Comparison of ENCODE assay signal across 8 cellular contexts in genomic region chr2:239828973-239829275, GRCh38.
DNase-seq lines count a peak whose midpoint lies in the region; ATAC-seq and TF ChIP-seq lines count a peak whose summit lies in the region.
"Not testable (repeated sequence)": the region's sequence is repeated elsewhere in the genome, so short reads cannot be mapped to it uniquely, and the experiment has no call there.

No MANE protein-coding gene starts in this region.

- not testable (repeated sequence) for H2BK15ac ChIP-seq in H9 (ENCODE audit: low read depth, low read length)
- H2BK15ac ChIP-seq in neuronal stem cell (ENCODE audit: low read length) = peak overlapping the region; percentile 49

- not testable (repeated sequence) for H3K4ac ChIP-seq in H9 (ENCODE audit: low read depth, low read length); neuronal stem cell (ENCODE audit: low read length)

- not testable (repeated sequence) for H3K27me3 ChIP-seq in BLaER1 treated with 17β-estradiol and CSF1 and Interleukin-3, amounts not matched to agents 10 nM and 100 nM; H9 (ENCODE audit: insufficient read depth, low read length); neuronal stem cell (ENCODE audit: control insufficient read depth in 3 of 3, insufficient read depth in 3 of 3, low read depth in 1 of 3, low read length in 3 of 3); aorta (ENCODE audit: control insufficient read depth in 1 of 2, insufficient read depth in 2 of 2, low read length in 1 of 2)

- H2BK20ac ChIP-seq in H9 (ENCODE audit: low read depth, low read length, poor library complexity, severe bottlenecking) = not testable (repeated sequence)

- not testable (repeated sequence) for TF ChIP-seq CTCF in H9 (conservative IDR thresholded peaks at IDR 0.05); progenitor cell of endocrine pancreas (IDR thresholded peaks at IDR 0.05; ENCODE audit: unreplicated experiment); type B pancreatic cell (conservative IDR thresholded peaks at IDR 0.05)

- not testable (repeated sequence) for H3T11ph ChIP-seq in H9 (ENCODE audit: low read length)

- H3K9me3 ChIP-seq in BLaER1 treated with 17β-estradiol and CSF1 and Interleukin-3, amounts not matched to agents 10 nM and 100 nM (replicated peaks in 1 of 11) = peaks cover 0 to 24% (median 11%) of the 10 kb centered on the region in 11 experiments; a peak in 8 of 22 replicates
- not testable (repeated sequence) for H3K9me3 ChIP-seq in H9 (ENCODE audit: control insufficient read depth, low read depth, low read length); neuronal stem cell (replicated peaks in 1 of 2; ENCODE audit: control insufficient read depth in 2 of 2, insufficient read depth in 1 of 2, low read depth in 1 of 2, low read length in 2 of 2); aorta (ENCODE audit: control insufficient read depth, low read length)

- H3K4me3 ChIP-seq in BLaER1 treated with 17β-estradiol and CSF1 and Interleukin-3, amounts not matched to agents 10 nM and 100 nM; neuronal stem cell (ENCODE audit: low read length in 2 of 2); aorta (ENCODE audit: low read length in 2 of 2): not testable (repeated sequence)

- intact Hi-C loops in cardiac septum (cut with DNase I); aorta (cut with DNase I): not testable (repeated sequence)

- H4K5ac ChIP-seq in H9 (ENCODE audit: insufficient read length, low read depth, low read length) = not testable (repeated sequence)

- H3K4me3 Mint-ChIP-seq in H9; progenitor cell of endocrine pancreas (ENCODE audit: low read depth); type B pancreatic cell: not testable (repeated sequence)

- H3K79me2 ChIP-seq in H9 (ENCODE audit: insufficient read depth, low read length) = not testable (repeated sequence)

- not testable (repeated sequence) for H3K9ac ChIP-seq in BLaER1 treated with 17β-estradiol and CSF1 and Interleukin-3, amounts not matched to agents 10 nM and 100 nM; H9 (ENCODE audit: extremely low read depth, insufficient read length, low read length); neuronal stem cell (ENCODE audit: low read depth, low read length, poor library complexity)

- not testable (repeated sequence) for H3K27ac ChIP-seq in BLaER1 treated with 17β-estradiol and CSF1 and Interleukin-3, amounts not matched to agents 10 nM and 100 nM; H9 (ENCODE audit: insufficient read length, low read depth, low read length); neuronal stem cell (replicated peaks; ENCODE audit: low read length)
- H3K27ac ChIP-seq in aorta (ENCODE audit: low read depth in 1 of 2, low read length in 2 of 2) = peak overlapping the region; percentile 46 to 64

- H2BK12ac ChIP-seq in H9 (ENCODE audit: insufficient read length, low read depth, low read length); neuronal stem cell (ENCODE audit: low read length): not testable (repeated sequence)

- not testable (repeated sequence) for H2AK5ac ChIP-seq in H9 (ENCODE audit: insufficient read length, low read length)
- H2AK5ac ChIP-seq in neuronal stem cell (ENCODE audit: low read depth, low read length) = peak overlapping the region; percentile 91

- not testable (repeated sequence) for H3K9me3 Mint-ChIP-seq in H9; progenitor cell of endocrine pancreas (ENCODE audit: low read depth); type B pancreatic cell

- not testable (repeated sequence) for H3K27me3 Mint-ChIP-seq in H9 (ENCODE audit: low read depth); type B pancreatic cell
- H3K27me3 Mint-ChIP-seq in progenitor cell of endocrine pancreas = peaks cover 13% of the 10 kb centered on the region

- H3K27ac Mint-ChIP-seq in H9, progenitor cell of endocrine pancreas, type B pancreatic cell: not testable (repeated sequence)

- H4K8ac ChIP-seq in H9 (replicated peaks; ENCODE audit: insufficient read length, low read depth, low read length); neuronal stem cell (ENCODE audit: low read depth, low read length): not testable (repeated sequence)

- H2BK5ac ChIP-seq in H9 (ENCODE audit: insufficient read length, low read length); neuronal stem cell (ENCODE audit: low read length): not testable (repeated sequence)

- peaks cover 0 to 30% (median 21%) of the 10 kb centered on the region in 10 experiments; a peak in 17 of 20 replicates for H3K4me1 ChIP-seq in BLaER1 treated with 17β-estradiol and CSF1 and Interleukin-3, amounts not matched to agents 10 nM and 100 nM
- H3K4me1 ChIP-seq in H9 (ENCODE audit: insufficient read depth, low read length); aorta (ENCODE audit: control insufficient read depth in 1 of 2, insufficient read depth in 2 of 2, low read length in 2 of 2): not testable (repeated sequence)
- H3K4me1 ChIP-seq in neuronal stem cell (ENCODE audit: control insufficient read depth in 2 of 2, insufficient read depth in 1 of 2, low read depth in 1 of 2, low read length in 2 of 2) = peaks cover 9 to 13% of the 10 kb centered on the region in 2 donors

- H4K91ac ChIP-seq in H9 (ENCODE audit: insufficient read length, low read depth, low read length); neuronal stem cell (ENCODE audit: low read depth, low read length, poor library complexity): not testable (repeated sequence)

- peak overlapping the region; percentile 4 to 52 (median 31); a peak in 17 of 22 replicates for H3K4me2 ChIP-seq in BLaER1 treated with 17β-estradiol and CSF1 and Interleukin-3, amounts not matched to agents 10 nM and 100 nM
- not testable (repeated sequence) for H3K4me2 ChIP-seq in H9 (ENCODE audit: insufficient read depth, insufficient read length, low read length); neuronal stem cell (ENCODE audit: insufficient read depth, low read length, poor library complexity, severe bottlenecking)

- H3K18ac ChIP-seq in H9 (ENCODE audit: insufficient read length, low read depth, low read length); neuronal stem cell (ENCODE audit: low read length): not testable (repeated sequence)

- H3K14ac ChIP-seq in H9 (ENCODE audit: insufficient read depth, low read length); neuronal stem cell (ENCODE audit: low read length): not testable (repeated sequence)

- H3K4me1 Mint-ChIP-seq in H9 (peaks cover 31 to 32% of the 10 kb centered on the region in 2 experiments), type B pancreatic cell (ENCODE audit: unreplicated experiment) (peaks cover 25% of the 10 kb centered on the region)
- not testable (repeated sequence) for H3K4me1 Mint-ChIP-seq in progenitor cell of endocrine pancreas (ENCODE audit: low read depth)

- not testable (repeated sequence) for H3K36me3 Mint-ChIP-seq in H9 (ENCODE audit: insufficient read depth in 1 of 3, low read depth in 3 of 3); progenitor cell of endocrine pancreas (ENCODE audit: insufficient read depth); type B pancreatic cell

- H2BK120ac ChIP-seq in H9 (ENCODE audit: low read depth, low read length, poor library complexity, severe bottlenecking); neuronal stem cell (ENCODE audit: low read depth, low read length): not testable (repeated sequence)

- H2AFZ ChIP-seq in H9 (ENCODE audit: low read length); neuronal stem cell (ENCODE audit: low read length): not testable (repeated sequence)

- DNase-seq in H9 = peak; percentile 17
- peak; percentile 24 for DNase-seq in activated CD8-positive, alpha-beta memory T cell treated with anti-CD3 and anti-CD28 coated beads for 24 hours
- DNase-seq in cardiac septum (ENCODE audit: low spot score) = peak; percentile 60
- DNase-seq in neuronal stem cell (ENCODE audit: low spot score) = not testable (repeated sequence)
- DNase-seq in progenitor cell of endocrine pancreas (ENCODE audit: low spot score, unreplicated experiment) = peak; percentile 6
- peak; percentile 54 for DNase-seq in type B pancreatic cell (ENCODE audit: extremely low spot score, unreplicated experiment)
- DNase-seq in aorta = peak in 1 of 2 donors; percentile 27

- not testable (repeated sequence) for ATAC-seq in aorta (ENCODE audit: low FRiP score)

- H3K23me2 ChIP-seq in H9 (ENCODE audit: insufficient read length, low read depth, low read length, poor library complexity, severe bottlenecking) = not testable (repeated sequence)

- not testable (repeated sequence) for H4K20me1 ChIP-seq in BLaER1 treated with 17β-estradiol and CSF1 and Interleukin-3, amounts not matched to agents 10 nM and 100 nM; H9 (ENCODE audit: control insufficient read depth, insufficient read depth, insufficient read length)

- H3K23ac ChIP-seq in H9 (ENCODE audit: insufficient read length, low read depth, low read length); neuronal stem cell (ENCODE audit: low read depth, low read length, poor library complexity): not testable (repeated sequence)

- not testable (repeated sequence) for H3K56ac ChIP-seq in H9 (ENCODE audit: insufficient read length, low read depth, low read length)

- no CpG with 5 or more reads among the region's 12 CpGs for WGBS in H9 (ENCODE audit: extremely low coverage, insufficient read length, low lambda C conversion rate)
- no CpG with 5 or more reads among the region's 12 CpGs for WGBS in neuronal stem cell (ENCODE audit: extremely low coverage in 2 of 2, insufficient read length in 2 of 2, insufficient replicate concordance in 1 of 2), 2 donors
- WGBS in aorta, 2 donors = 18 to 22% methylated on average over 12 of the region's 12 CpGs

- not testable (repeated sequence) for H3K36me3 ChIP-seq in BLaER1 treated with 17β-estradiol and CSF1 and Interleukin-3, amounts not matched to agents 10 nM and 100 nM; neuronal stem cell (replicated peaks in 1 of 2; ENCODE audit: control insufficient read depth in 2 of 2, insufficient read depth in 2 of 2, low read length in 2 of 2); aorta (ENCODE audit: control insufficient read depth in 1 of 2, insufficient read depth in 2 of 2, low read length in 1 of 2)

- not testable (repeated sequence) for H3K79me1 ChIP-seq in H9 (ENCODE audit: insufficient read depth, low read depth, low read length, poor library complexity, severe bottlenecking); neuronal stem cell (ENCODE audit: low read depth, low read length)
